In genomic region chr11:130765369-130765768, GRCh38 we compare ENCODE assay signal across 24 cellular contexts.
DNase-seq lines count a peak whose midpoint lies in the region; ATAC-seq and TF ChIP-seq lines count a peak whose summit lies in the region.
"Had no signal": no experiment of that assay in that cellular context is flagged by ENCODE, and none has a peak within 500 bp of the region (broad histone marks: within the 10 kb centered on the region; RNA-seq: fewer than 3 reads in every experiment).

No MANE protein-coding gene starts in this region.

- H3K9ac ChIP-seq in BLaER1: no peak overlapping the region
- no peak overlapping the region for H3K9ac ChIP-seq in endodermal cell (ENCODE audit: extremely low read depth, low read length, poor library complexity, severe bottlenecking)

- H3K4me3 Mint-ChIP-seq in endodermal cell (no peak overlapping the region), nephron progenitor cell (peak overlapping the region; percentile 19)
- H3K4me3 Mint-ChIP-seq: CD4-positive, alpha-beta memory T cell; GM23338; H9; IgD-negative memory B cell had no signal

- no peak for ATAC-seq in HG02970 (IDR thresholded peaks at IDR 0.05; ENCODE audit: low FRiP score, unreplicated experiment)
- ATAC-seq: GM23338, PC-3, Right ventricle myocardium inferior, SK-N-SH treated with all-trans-retinoic acid at 6 μM for 48 hours had no signal

- H3K36me3 Mint-ChIP-seq in endodermal cell (ENCODE audit: low read depth) (peaks cover 1% of the 10 kb centered on the region), nephron progenitor cell (ENCODE audit: low read depth) (no peaks in the 10 kb centered on the region)
- H3K36me3 Mint-ChIP-seq: CD4-positive, alpha-beta memory T cell; IgD-negative memory B cell had no signal

- no peaks in the 10 kb centered on the region for H3K27me3 ChIP-seq in BLaER1
- H3K27me3 ChIP-seq in endodermal cell (ENCODE audit: control insufficient read depth, insufficient read depth, low read length, poor library complexity, severe bottlenecking): no peaks in the 10 kb centered on the region
- H3K27me3 ChIP-seq: SJCRH30 had no signal

- H3K9me3 ChIP-seq in BLaER1 (peaks cover 20% of the 10 kb centered on the region), endodermal cell (ENCODE audit: control insufficient read depth, low read length) (peaks cover 22% of the 10 kb centered on the region)
- H3K9me3 ChIP-seq: SJCRH30 had no signal

- peak overlapping the region; percentile 67 for H3K4me2 ChIP-seq in BLaER1
- H3K4me2 ChIP-seq: GM23338 had no signal

- H3K27ac Mint-ChIP-seq in endodermal cell: no peak overlapping the region
- H3K27ac Mint-ChIP-seq in nephron progenitor cell: peak overlapping the region; percentile 70
- H3K27ac Mint-ChIP-seq: CD4-positive, alpha-beta memory T cell; GM23338; H9; IgD-negative memory B cell had no signal

- peaks cover 32% of the 10 kb centered on the region for H3K27me3 Mint-ChIP-seq in endodermal cell (ENCODE audit: insufficient read depth)
- H3K27me3 Mint-ChIP-seq in nephron progenitor cell (ENCODE audit: low read depth, poor library complexity): peaks cover 7% of the 10 kb centered on the region

- TF ChIP-seq CTCF in endodermal cell (conservative IDR thresholded peaks at IDR 0.05): no peak
- TF ChIP-seq CTCF in nephron progenitor cell (IDR thresholded peaks at IDR 0.05): no peak

- WGBS in endodermal cell (ENCODE audit: insufficient coverage in 1 of 2, insufficient read length in 1 of 2), 2 experiments: 92 to 94% methylated on average over 6 to 7 of the region's 7 CpGs

- no peaks in the 10 kb centered on the region for H4K20me1 ChIP-seq in BLaER1

- peaks cover 11% of the 10 kb centered on the region for H3K9me3 Mint-ChIP-seq in endodermal cell
- peaks cover 20% of the 10 kb centered on the region for H3K9me3 Mint-ChIP-seq in nephron progenitor cell
- H3K9me3 Mint-ChIP-seq: IgD-negative memory B cell had no signal

- H3K4me1 ChIP-seq in BLaER1 (peaks cover 60% of the 10 kb centered on the region), endodermal cell (ENCODE audit: control insufficient read depth, insufficient read depth, low read length) (peaks cover 5% of the 10 kb centered on the region)

- no peak overlapping the region for H3K4me3 ChIP-seq in BLaER1
- H3K4me3 ChIP-seq in endodermal cell (ENCODE audit: low read length): no peak overlapping the region
- H3K4me3 ChIP-seq: GM23338, SJCRH30 had no signal

- H3K4me1 Mint-ChIP-seq in endodermal cell (peaks cover 37% of the 10 kb centered on the region), nephron progenitor cell (peaks cover 82% of the 10 kb centered on the region)
- H3K4me1 Mint-ChIP-seq: CD4-positive, alpha-beta memory T cell had no signal

- no peaks in the 10 kb centered on the region for H3K36me3 ChIP-seq in BLaER1
- no peaks in the 10 kb centered on the region for H3K36me3 ChIP-seq in endodermal cell (ENCODE audit: control insufficient read depth, insufficient read depth, low read length)
- H3K36me3 ChIP-seq: SJCRH30 had no signal

- DNase-seq in NCI-H2227 (lab: John Stamatoyannopoulos, UW; ENCODE audit: unreplicated experiment): peak; percentile 26
- peak; percentile 11 for DNase-seq in endodermal cell
- DNase-seq in nephron progenitor cell: peak; percentile 37
- DNase-seq in NCI-H146 (lab: John Stamatoyannopoulos, UW): no peak
- no peak for DNase-seq in NCI-H1105 treated with DMSO at 0.1 percent for 48 hours (lab: John Stamatoyannopoulos, UW)
- no peak for DNase-seq in inferior parietal cortex (ENCODE audit: extremely low spot score)
- DNase-seq: C1 segment of cervical spinal cord; CD4-positive, alpha-beta memory T cell; COR-L47; DMS53; H9; NCI-H1105; NCI-H2029 treated with DMSO at 0.1 percent for 48 hours; NCI-H226; NCI-H510A; PC-3 had no signal

- H3K27ac ChIP-seq in BLaER1 (no peak overlapping the region), endodermal cell (ENCODE audit: low read depth, low read length) (no peak overlapping the region)
- H3K27ac ChIP-seq: HL-60, SJCRH30 had no signal

Comparison
In these comparisons a context has a peak if more than half of its experiments do, and no peak if none do; other contexts are left out.
1. DNase-seq: peak in NCI-H2227 (single experiment), endodermal cell (single experiment) and nephron progenitor cell (single experiment); none in NCI-H146 (single experiment), NCI-H1105 treated with DMSO at 0.1 percent for 48 hours (single experiment) and inferior parietal cortex (single experiment).